15 cellular contexts compared by ENCODE assay signal in the genomic region with DNA sequence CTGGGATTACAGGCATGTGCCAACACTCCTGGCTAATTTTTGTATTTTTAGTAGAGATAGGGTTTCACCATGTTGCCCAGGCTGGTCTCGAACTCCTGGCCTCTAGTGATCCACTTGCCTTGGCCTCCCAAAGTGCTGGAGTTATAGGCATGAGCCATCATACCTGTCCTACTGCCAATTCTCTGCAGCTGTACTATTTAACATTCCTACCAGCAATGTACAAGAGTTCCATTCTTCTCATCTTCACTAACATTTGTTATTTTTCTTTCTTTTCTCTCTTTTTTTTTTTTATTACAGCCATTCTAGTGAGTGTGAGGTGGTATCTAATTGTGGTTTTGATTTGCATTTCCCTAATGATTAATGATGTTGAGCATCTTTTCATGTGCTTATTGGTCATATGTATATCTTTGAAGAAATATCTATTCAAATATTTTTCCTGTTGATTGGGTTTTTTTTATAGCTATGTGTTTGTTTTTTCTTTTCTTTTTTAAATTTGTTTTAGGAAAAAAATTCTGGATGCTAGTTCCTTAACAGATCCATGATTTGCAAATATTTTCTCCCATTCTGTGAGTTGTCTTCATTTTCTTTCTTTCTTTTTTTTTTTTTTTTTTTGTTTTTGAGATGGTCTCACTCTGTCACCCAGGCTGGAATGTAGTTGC. TPM values are rescaled to one million over a fixed set of nuclear protein-coding genes. Genes with fewer than 3 reads are reported as not detected.
"Had no signal": no experiment of that assay in that cellular context is flagged by ENCODE, and none has a peak within 500 bp of the region (broad histone marks: within the 10 kb centered on the region; RNA-seq: fewer than 3 reads in every experiment).

No MANE protein-coding gene starts in this region.

- H3K27ac ChIP-seq: hepatocyte, transverse colon, WERI-Rb-1 had no signal

- H3K9me3 ChIP-seq: transverse colon had no signal

- H3K27me3 ChIP-seq: dorsolateral prefrontal cortex, hepatocyte, transverse colon had no signal

- ATAC-seq: T-cell had no signal

- H3K27ac Mint-ChIP-seq: activated T-helper 1 cell treated with anti-CD3 and anti-CD28 coated beads, Interleukin-12 subunit alpha, Interleukin-12 subunit beta, Interleukin-2, Interleukin-4 antibody, amounts not matched to agents 30 ng/mL and 10 ng/mL and 1 ng/mL, durations not matched to agents 14 hours and 24 hours and 36 hours had no signal

- H3K9me3 Mint-ChIP-seq: activated T-helper 1 cell treated with anti-CD3 and anti-CD28 coated beads, Interleukin-12 subunit alpha, Interleukin-12 subunit beta, Interleukin-2, Interleukin-4 antibody, amounts not matched to agents 30 ng/mL and 10 ng/mL and 1 ng/mL, durations not matched to agents 14 hours and 24 hours and 36 hours; naive B cell; T-cell had no signal

- H3K4me3 ChIP-seq: dorsolateral prefrontal cortex, hepatocyte, transverse colon had no signal

- FAIRE-seq: astrocyte had no signal

- H3K27me3 Mint-ChIP-seq: naive B cell, T-cell had no signal

- H3K4me3 Mint-ChIP-seq: activated T-helper 1 cell treated with anti-CD3 and anti-CD28 coated beads, Interleukin-12 subunit alpha, Interleukin-12 subunit beta, Interleukin-2, Interleukin-4 antibody, amounts not matched to agents 30 ng/mL and 10 ng/mL and 1 ng/mL, durations not matched to agents 14 hours and 24 hours and 36 hours had no signal

- DNase-seq: activated CD4-positive, alpha-beta T cell treated with anti-CD3 and anti-CD28 coated beads for 48 hours; activated CD8-positive, alpha-beta memory T cell treated with anti-CD3 and anti-CD28 coated beads, Interleukin-2, amount 50 U/mL, for 48 hours; activated naive CD4-positive, alpha-beta T cell treated with Interleukin-2 at 50 U/mL for 16 hours; dorsolateral prefrontal cortex; islet precursor cell; naive B cell; stimulated activated CD4-positive, alpha-beta T cell treated with anti-CD3 and anti-CD28 coated beads, Interleukin-1b, Interleukin-23, amount 100 ng/mL, for 48 hours; T-cell; transverse colon; WERI-Rb-1 had no signal

RNA-seq across cellular contexts. Expression of a gene that starts 59.0 kb away (rescaled TPM):
- total RNA-seq: activated T-helper 1 cell treated with anti-CD3 and anti-CD28 coated beads, Interleukin-12 subunit alpha, Interleukin-12 subunit beta, Interleukin-2, Interleukin-4 antibody, amounts not matched to agents 30 ng/mL and 10 ng/mL and 1 ng/mL, durations not matched to agents 14 hours and 24 hours and 36 hours; lung microvascular endothelial cell; renal cortical epithelial cell had no signal
